Comparison of ENCODE assay signal across 8 cellular contexts in the genomic region with DNA sequence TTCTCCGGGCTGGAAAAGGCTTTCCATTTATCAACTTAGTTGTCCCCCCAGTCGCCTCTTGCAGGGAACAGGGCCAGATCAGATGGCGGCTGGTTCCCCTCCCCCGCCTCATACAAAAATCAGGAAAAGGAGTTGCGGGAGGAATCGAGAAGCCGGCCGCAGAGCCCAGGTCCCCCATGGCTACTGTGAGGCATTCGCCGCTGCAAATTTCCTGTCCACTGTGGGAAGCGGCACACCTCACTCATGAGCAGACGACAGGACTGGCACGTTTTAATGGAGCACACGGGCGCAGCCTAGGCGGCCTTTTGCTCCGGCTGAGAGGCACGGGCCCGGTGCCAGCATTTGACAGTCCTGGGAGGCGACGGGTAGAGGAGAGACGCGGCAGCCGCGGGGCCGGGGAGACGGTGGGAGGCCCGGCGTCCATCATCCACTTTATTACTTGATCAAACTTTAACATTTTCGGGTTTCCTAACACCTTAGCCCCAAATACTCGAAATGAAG. TPM values are rescaled to one million over a fixed set of nuclear protein-coding genes. Genes with fewer than 3 reads are reported as not detected.
DNase-seq lines count a peak whose midpoint lies in the region; ATAC-seq, FAIRE-seq and TF ChIP-seq lines count a peak whose summit lies in the region.

No MANE protein-coding gene starts in this region.

- TF ChIP-seq EP300 in Ishikawa (IDR thresholded peaks at IDR 0.05; ENCODE audit: borderline replicate concordance), result no peak

- POLR2A ChIA-PET in CD4-positive, alpha-beta T cell (lab: Charles Lee), result interaction anchor here (1.1 kb wide), 1 partner anchor 10 kb away, joined by 5 read pairs; no protein-coding TSS in a partner anchor
- POLR2A ChIA-PET in GM10248 (lab: Yijun Ruan, JAX), result no interaction called here

- WGBS in thyroid gland, 2 donors, result 10% methylated on average over 11 to 31 of the region's 31 CpGs

- no peaks in the 10 kb centered on the region for H3K36me3 ChIP-seq in kidney (ENCODE audit: control insufficient read depth in 1 of 2, insufficient read depth in 2 of 2, low read length in 2 of 2)
- no peaks in the 10 kb centered on the region for H3K36me3 ChIP-seq in thyroid gland

- no peak for TF ChIP-seq POLR2A in thyroid gland (IDR thresholded peaks at IDR 0.05)

- no peak overlapping the region for H3K9ac ChIP-seq in kidney (ENCODE audit: low read length in 2 of 2)

- H3K27me3 Mint-ChIP-seq in CD4-positive, alpha-beta T cell, result peaks cover 66% of the 10 kb centered on the region
- H3K27me3 Mint-ChIP-seq in activated T-helper 1 cell treated with anti-CD3 and anti-CD28 coated beads, Interleukin-12 subunit alpha, Interleukin-12 subunit beta, Interleukin-2, Interleukin-4 antibody, amounts not matched to agents 30 ng/mL and 10 ng/mL and 1 ng/mL, durations not matched to agents 14 hours and 24 hours and 36 hours (ENCODE audit: insufficient read depth), result peaks cover 58% of the 10 kb centered on the region

- TF ChIP-seq CTCF in CD4-positive, alpha-beta T cell (IDR thresholded peaks at IDR 0.05), result no peak
- TF ChIP-seq CTCF in kidney (IDR thresholded peaks at IDR 0.05; ENCODE audit: borderline replicate concordance, extremely low read depth, insufficient read depth) (no peak), thyroid gland (IDR thresholded peaks at IDR 0.05) (no peak), GM10248 (IDR thresholded peaks at IDR 0.05; ENCODE audit: control extremely low read depth, extremely low read depth, low read depth, missing control alignments) (no peak)

- H3K9me3 Mint-ChIP-seq in CD4-positive, alpha-beta T cell, result peaks cover 4% of the 10 kb centered on the region
- no peaks in the 10 kb centered on the region for H3K9me3 Mint-ChIP-seq in activated T-helper 1 cell treated with anti-CD3 and anti-CD28 coated beads, Interleukin-12 subunit alpha, Interleukin-12 subunit beta, Interleukin-2, Interleukin-4 antibody, amounts not matched to agents 30 ng/mL and 10 ng/mL and 1 ng/mL, durations not matched to agents 14 hours and 24 hours and 36 hours

- peaks cover 15% of the 10 kb centered on the region for H3K4me1 Mint-ChIP-seq in CD4-positive, alpha-beta T cell (ENCODE audit: low read depth)
- H3K4me1 Mint-ChIP-seq in activated T-helper 1 cell treated with anti-CD3 and anti-CD28 coated beads, Interleukin-12 subunit alpha, Interleukin-12 subunit beta, Interleukin-2, Interleukin-4 antibody, amounts not matched to agents 30 ng/mL and 10 ng/mL and 1 ng/mL, durations not matched to agents 14 hours and 24 hours and 36 hours (ENCODE audit: low read depth), result peaks cover 49% of the 10 kb centered on the region

- peak; percentile 5 for ATAC-seq in CD4-positive, alpha-beta T cell (ENCODE audit: poor library complexity)
- ATAC-seq in GM18517 (IDR thresholded peaks at IDR 0.05; ENCODE audit: unreplicated experiment) (no peak), GM21447 (IDR thresholded peaks at IDR 0.05; ENCODE audit: unreplicated experiment) (no peak)

- H3K27me3 ChIP-seq in CD4-positive, alpha-beta T cell (ENCODE audit: control insufficient read depth, insufficient read depth, low read length), result peaks cover 31% of the 10 kb centered on the region
- peaks cover 8% of the 10 kb centered on the region for H3K27me3 ChIP-seq in thyroid gland

- no peak overlapping the region for H3K27ac ChIP-seq in CD4-positive, alpha-beta T cell (ENCODE audit: low read depth, low read length)
- H3K27ac ChIP-seq in kidney (ENCODE audit: low read depth in 2 of 2, low read length in 2 of 2) (no peak overlapping the region), thyroid gland (no peak overlapping the region)

- H3K27ac Mint-ChIP-seq in CD4-positive, alpha-beta T cell, result peak overlapping the region; percentile 70
- peak overlapping the region; percentile 89 for H3K27ac Mint-ChIP-seq in activated T-helper 1 cell treated with anti-CD3 and anti-CD28 coated beads, Interleukin-12 subunit alpha, Interleukin-12 subunit beta, Interleukin-2, Interleukin-4 antibody, amounts not matched to agents 30 ng/mL and 10 ng/mL and 1 ng/mL, durations not matched to agents 14 hours and 24 hours and 36 hours

- FAIRE-seq in kidney (lab: Jason Lieb, UNC), result no peak

- CTCF ChIA-PET in CD4-positive, alpha-beta T cell (lab: Charles Lee), result no interaction called here
- CTCF ChIA-PET in GM10248 (lab: Yijun Ruan, JAX), result no interaction called here

- intact Hi-C loops in CD4-positive, alpha-beta T cell (cut with DNase I, micrococcal nuclease), result no loop called here
- intact Hi-C loops in activated T-helper 1 cell treated with anti-CD3 and anti-CD28 coated beads, Interleukin-12 subunit alpha, Interleukin-12 subunit beta, Interleukin-2, Interleukin-4 antibody, amounts not matched to agents 30 ng/mL and 10 ng/mL and 1 ng/mL, durations not matched to agents 14 hours and 24 hours and 36 hours (cut with micrococcal nuclease), result loop anchor here (10.0 kb wide), 2 partner anchors 524 to 746 kb away; a partner anchor contains a TSS
- intact Hi-C loops in kidney (cut with DNase I) (no loop called here), thyroid gland (cut with DNase I) (no loop called here)

- H3K36me3 Mint-ChIP-seq in CD4-positive, alpha-beta T cell (ENCODE audit: low read depth), result no peaks in the 10 kb centered on the region
- H3K36me3 Mint-ChIP-seq in activated T-helper 1 cell treated with anti-CD3 and anti-CD28 coated beads, Interleukin-12 subunit alpha, Interleukin-12 subunit beta, Interleukin-2, Interleukin-4 antibody, amounts not matched to agents 30 ng/mL and 10 ng/mL and 1 ng/mL, durations not matched to agents 14 hours and 24 hours and 36 hours (ENCODE audit: low read depth), result peaks cover 18% of the 10 kb centered on the region

- no peak for TF ChIP-seq RAD21 in Ishikawa (IDR thresholded peaks at IDR 0.05; ENCODE audit: low read depth)

- DNase-seq in CD4-positive, alpha-beta T cell, result no peak
- no peak for DNase-seq in activated T-helper 1 cell treated with anti-CD3 and anti-CD28 coated beads, Interleukin-12 subunit alpha, Interleukin-12 subunit beta, Interleukin-2, Interleukin-4 antibody, amounts not matched to agents 30 ng/mL and 10 ng/mL and 1 ng/mL, durations not matched to agents 14 hours and 24 hours and 36 hours (ENCODE audit: low spot score)
- peak; percentile 75 for DNase-seq in kidney
- peak; percentile 71 to 76 for DNase-seq in thyroid gland
- no peak for DNase-seq in GM10248 (ENCODE audit: extremely low spot score)

- H3K9me3 ChIP-seq in CD4-positive, alpha-beta T cell (ENCODE audit: control insufficient read depth, low read length), result no peaks in the 10 kb centered on the region
- H3K9me3 ChIP-seq in kidney (ENCODE audit: control insufficient read depth in 1 of 2, low read length in 2 of 2) (no peaks in the 10 kb centered on the region), thyroid gland (no peaks in the 10 kb centered on the region)

- H3K4me1 ChIP-seq in kidney (ENCODE audit: control insufficient read depth in 1 of 2, insufficient read depth in 1 of 2, low read depth in 1 of 2, low read length in 2 of 2), result peaks cover 0 to 7% of the 10 kb centered on the region in 2 donors
- H3K4me1 ChIP-seq in thyroid gland, result peaks cover 10 to 26% of the 10 kb centered on the region in 2 donors

- H3K4me3 Mint-ChIP-seq in CD4-positive, alpha-beta T cell, result peak overlapping the region; percentile 94
- peak overlapping the region; percentile 95 for H3K4me3 Mint-ChIP-seq in activated T-helper 1 cell treated with anti-CD3 and anti-CD28 coated beads, Interleukin-12 subunit alpha, Interleukin-12 subunit beta, Interleukin-2, Interleukin-4 antibody, amounts not matched to agents 30 ng/mL and 10 ng/mL and 1 ng/mL, durations not matched to agents 14 hours and 24 hours and 36 hours

- H3K4me3 ChIP-seq in kidney (ENCODE audit: low read length in 2 of 2) (peak overlapping the region in 1 of 2 donors; percentile 35), thyroid gland (replicated peaks in 1 of 3) (peak overlapping the region in 1 of 3 donors; percentile 43)

TF ChIP-seq in Ishikawa, 13 proteins besides CTCF, POLR2A, EP300 and RAD21:
- no peak for TF ChIP-seq NFIC (IDR thresholded peaks at IDR 0.05)
- TF ChIP-seq, protein P1, sequence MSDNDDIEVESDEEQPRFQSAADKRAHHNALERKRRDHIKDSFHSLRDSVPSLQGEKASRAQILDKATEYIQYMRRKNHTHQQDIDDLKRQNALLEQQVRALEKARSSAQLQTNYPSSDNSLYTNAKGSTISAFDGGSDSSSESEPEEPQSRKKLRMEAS (IDR thresholded peaks at IDR 0.05), result 0 out of 2 replicates have a peak, but pooled peaks have one; percentile 1
TF ChIP-seq in Ishikawa: peak in this region for 1.

RNA-seq across cellular contexts. Expression of a gene that starts 1.1 kb away (rescaled TPM):
- not detected for total RNA-seq in CD4-positive, alpha-beta T cell
- total RNA-seq in activated T-helper 1 cell treated with anti-CD3 and anti-CD28 coated beads, Interleukin-12 subunit alpha, Interleukin-12 subunit beta, Interleukin-2, Interleukin-4 antibody, amounts not matched to agents 30 ng/mL and 10 ng/mL and 1 ng/mL, durations not matched to agents 14 hours and 24 hours and 36 hours, result 103 and 109 TPM in 2 replicates
- total RNA-seq in kidney (not detected), thyroid gland (1 to 10 TPM in 1 of 4 donors, under 1 TPM in 2, not detected in 1; under 0.01 to 3.0 (median 0.13) TPM)
- 4.5 TPM for polyA plus RNA-seq in kidney (ENCODE audit: insufficient read depth, low read depth, low replicate concordance)

Comparison
In these comparisons a context has a peak if more than half of its experiments do, and no peak if none do; other contexts are left out.
1. DNase-seq: peak in kidney (single experiment) and thyroid gland (2 of 2); none in CD4-positive, alpha-beta T cell (0 of 10), activated T-helper 1 cell treated with anti-CD3 and anti-CD28 coated beads, Interleukin-12 subunit alpha, Interleukin-12 subunit beta, Interleukin-2, Interleukin-4 antibody, amounts not matched to agents 30 ng/mL and 10 ng/mL and 1 ng/mL, durations not matched to agents 14 hours and 24 hours and 36 hours (single experiment) and GM10248 (single experiment).
2. RNA of a gene that starts 1.1 kb away (total RNA-seq): 103 to 109 TPM in activated T-helper 1 cell treated with anti-CD3 and anti-CD28 coated beads, Interleukin-12 subunit alpha, Interleukin-12 subunit beta, Interleukin-2, Interleukin-4 antibody, amounts not matched to agents 30 ng/mL and 10 ng/mL and 1 ng/mL, durations not matched to agents 14 hours and 24 hours and 36 hours; under 0.01 to 3.0 TPM in thyroid gland, not detected in kidney (single experiment) and not detected in CD4-positive, alpha-beta T cell; every median in the first group is over 10 times any median in the second.